1 cellular context compared by ENCODE assay signal in the genomic region with DNA sequence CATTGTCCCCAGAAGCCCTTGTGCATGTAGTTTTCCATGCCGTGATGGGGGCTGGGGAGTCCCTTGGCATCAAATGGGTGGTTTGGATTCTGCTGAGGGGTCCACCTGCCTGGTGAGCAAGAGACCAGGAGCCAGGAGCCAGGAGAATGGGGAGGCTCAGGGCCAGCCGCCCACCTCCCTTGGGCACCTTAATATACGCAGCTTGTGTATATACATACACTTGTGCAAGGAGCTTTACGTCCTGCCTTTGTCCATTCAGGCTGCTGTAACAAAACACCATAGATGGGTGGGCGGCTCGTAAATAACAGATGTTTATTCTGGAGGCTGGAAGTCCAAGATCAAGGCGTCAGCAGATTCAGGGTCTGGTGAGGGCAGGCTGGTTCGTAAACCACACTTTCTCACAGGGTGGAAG.
A peak's percentile ranks its signal among the peaks of the same experiment; 100 is the strongest.
TF ChIP-seq lines count a peak whose summit lies in the region.

No MANE protein-coding gene starts in this region.

TF ChIP-seq in HEK293, 187 proteins besides CTCF, POLR2A, EP300 and RAD21 (continued from another document):
- TF ChIP-seq TRIM28 (IDR thresholded peaks at IDR 0.05; ENCODE audit: borderline replicate concordance, low read length), result peak; percentile 41; the same call in 1 of the 2 replicates
- TF ChIP-seq ZNF747 (tag by site-specific recombination; IDR thresholded peaks at IDR 0.05), result no peak
- no peak for TF ChIP-seq ZNF146 (tag by site-specific recombination; IDR thresholded peaks at IDR 0.05)
- no peak for TF ChIP-seq REPIN1 (tag by site-specific recombination; IDR thresholded peaks at IDR 0.05; ENCODE audit: low read depth)
